Comparison of ENCODE assay signal across 27 cellular contexts in genomic region chr1:31214316-31215082, GRCh38. TPM values are rescaled to one million over a fixed set of nuclear protein-coding genes. Genes with fewer than 3 reads are reported as not detected.
DNase-seq lines count a peak whose midpoint lies in the region; ATAC-seq and TF ChIP-seq lines count a peak whose summit lies in the region.
"Had no signal": no experiment of that assay in that cellular context is flagged by ENCODE, and none has a peak within 500 bp of the region (broad histone marks: within the 10 kb centered on the region; RNA-seq: fewer than 3 reads in every experiment).

No MANE protein-coding gene starts in this region.

- H3K9me3 ChIP-seq in OCI-LY1 (ENCODE audit: low read length) (peaks cover 8% of the 10 kb centered on the region; the same call in 1 of the 2 replicates), neural cell (ENCODE audit: low read length) (no peaks in the 10 kb centered on the region)
- H3K9me3 ChIP-seq: prostate gland, SJSA1 had no signal

- no peak overlapping the region for H3K27ac Mint-ChIP-seq in GM23338
- no peak overlapping the region for H3K27ac Mint-ChIP-seq in Calu3 (ENCODE audit: unreplicated experiment)
- H3K27ac Mint-ChIP-seq: activated naive CD8-positive, alpha-beta T cell treated with anti-CD3 and anti-CD28 coated beads, Interleukin-2, amount 50 U/mL, for 24 hours; activated T-helper 2 cell treated with anti-CD3 and anti-CD28 coated beads, Interferon-gamma antibody, Interleukin-2, Interleukin-4, amounts not matched to agents 10 μg/mL and 5 μg/mL and 100 μg/mL, durations not matched to agents 14 hours and 24 hours and 36 hours; memory B cell; naive thymus-derived CD8-positive, alpha-beta T cell; T-helper 2 cell treated with Interferon-gamma antibody and Interleukin-4, amounts not matched to agents 5 μg/mL and 100 μg/mL, for 36 hours had no signal

- ATAC-seq in GM23338, result peak; percentile 94
- ATAC-seq: activated naive CD8-positive, alpha-beta T cell treated with anti-CD3 and anti-CD28 coated beads, Interleukin-2, amount 50 U/mL, for 24 hours; naive thymus-derived CD8-positive, alpha-beta T cell had no signal

- CTCF ChIA-PET in Calu3 (lab: Charles Lee), result no interaction called here

- H3K27ac ChIP-seq in GM23338 (ENCODE audit: low read depth) (0 out of 2 replicates have a peak overlapping the region, but pooled peaks have one; percentile 56), OCI-LY1 (ENCODE audit: low read depth, low read length, poor library complexity, severe bottlenecking) (no peak overlapping the region), neural cell (ENCODE audit: low read length) (peak overlapping the region; percentile 48)
- H3K27ac ChIP-seq: hepatocyte, HL-60, PC-9, prostate gland, SJSA1, skin epidermis had no signal

- H3K4me2 ChIP-seq in GM23338 (no peak overlapping the region), OCI-LY1 (ENCODE audit: low read length) (no peak overlapping the region), neural cell (ENCODE audit: low read length) (no peak overlapping the region)
- H3K4me2 ChIP-seq: hepatocyte, PC-9 had no signal

- H3K4me1 ChIP-seq in GM23338 (ENCODE audit: insufficient read depth) (peaks cover 10% of the 10 kb centered on the region; the same call in 1 of the 2 replicates), OCI-LY1 (ENCODE audit: insufficient read depth, low read length, severe bottlenecking) (no peaks in the 10 kb centered on the region)
- H3K4me1 ChIP-seq: prostate gland, SJSA1 had no signal

- H4K20me1 ChIP-seq in GM23338 (replicated peaks; ENCODE audit: insufficient read depth), result 0 out of 2 replicates have a peak, but pooled peaks cover 4% of the 10 kb centered on the region
- no peaks in the 10 kb centered on the region for H4K20me1 ChIP-seq in OCI-LY1 (ENCODE audit: insufficient read depth, low read length)
- H4K20me1 ChIP-seq in neural cell (ENCODE audit: insufficient read depth), result no peaks in the 10 kb centered on the region

- intact Hi-C loops in Calu3 (cut with micrococcal nuclease; ENCODE audit: unreplicated experiment), result no loop called here

- TF ChIP-seq CTCF in GM23338 (conservative IDR thresholded peaks at IDR 0.05; ENCODE audit: low read depth in 2 of 2) (peak; percentile 58 to 75), OCI-LY1 (IDR thresholded peaks at IDR 0.05; ENCODE audit: low read length) (peak; percentile 37), neural cell (IDR thresholded peaks at IDR 0.05; ENCODE audit: poor library complexity, severe bottlenecking) (peak; percentile 28), Calu3 (IDR thresholded peaks at IDR 0.05; ENCODE audit: unreplicated experiment) (no peak)

- TF ChIP-seq EP300 in neural cell (conservative IDR thresholded peaks at IDR 0.05; ENCODE audit: poor library complexity, severe bottlenecking), result no peak

- H3K9ac ChIP-seq in OCI-LY1 (ENCODE audit: low read length) (no peak overlapping the region), neural cell (ENCODE audit: low read length) (peak overlapping the region; percentile 17)

- H3K36me3 Mint-ChIP-seq in GM23338 (ENCODE audit: low read depth) (no peaks in the 10 kb centered on the region; the same call in 2 of the 3 replicates), Calu3 (ENCODE audit: insufficient read depth, unreplicated experiment) (no peaks in the 10 kb centered on the region)

- H3K4me1 Mint-ChIP-seq in GM23338 (peaks cover 17% of the 10 kb centered on the region), Calu3 (ENCODE audit: low read depth, unreplicated experiment) (no peaks in the 10 kb centered on the region)
- H3K4me1 Mint-ChIP-seq: activated naive CD8-positive, alpha-beta T cell treated with anti-CD3 and anti-CD28 coated beads, Interleukin-2, amount 50 U/mL, for 24 hours; memory B cell; naive thymus-derived CD8-positive, alpha-beta T cell had no signal

- H3K4me3 ChIP-seq in GM23338 (no peak overlapping the region), OCI-LY1 (ENCODE audit: low read depth, low read length, poor library complexity, severe bottlenecking) (no peak overlapping the region), neural cell (ENCODE audit: low read length) (peak overlapping the region; percentile 7)
- H3K4me3 ChIP-seq: hepatocyte, PC-9, prostate gland, SJSA1, skin epidermis had no signal

- no peaks in the 10 kb centered on the region for H3K9me3 Mint-ChIP-seq in GM23338
- no peaks in the 10 kb centered on the region for H3K9me3 Mint-ChIP-seq in Calu3 (ENCODE audit: low read depth, unreplicated experiment)
- H3K9me3 Mint-ChIP-seq: activated T-helper 2 cell treated with anti-CD3 and anti-CD28 coated beads, Interferon-gamma antibody, Interleukin-2, Interleukin-4, amounts not matched to agents 10 μg/mL and 5 μg/mL and 100 μg/mL, durations not matched to agents 14 hours and 24 hours and 36 hours had no signal

- no peaks in the 10 kb centered on the region for H3K27me3 ChIP-seq in GM23338 (ENCODE audit: insufficient read depth)
- H3K27me3 ChIP-seq in OCI-LY1 (ENCODE audit: insufficient read depth, low read length), result no peaks in the 10 kb centered on the region; the same call in 1 of the 2 replicates
- H3K27me3 ChIP-seq in neural cell (ENCODE audit: insufficient read depth, low read depth, low read length), result no peaks in the 10 kb centered on the region
- H3K27me3 ChIP-seq: hepatocyte, SJSA1 had no signal

- H3K9me2 ChIP-seq in GM23338 (ENCODE audit: insufficient read depth), result no peaks in the 10 kb centered on the region
- no peaks in the 10 kb centered on the region for H3K9me2 ChIP-seq in OCI-LY1 (ENCODE audit: low read depth, low read length)
- no peaks in the 10 kb centered on the region for H3K9me2 ChIP-seq in neural cell (ENCODE audit: insufficient read depth, low read length)

- H3F3A ChIP-seq in GM23338 (replicated peaks; ENCODE audit: low read depth) (0 out of 2 replicates have a peak, but pooled peaks cover 8% of the 10 kb centered on the region), OCI-LY1 (ENCODE audit: insufficient read depth, low read length) (no peaks in the 10 kb centered on the region), neural cell (ENCODE audit: insufficient read depth, low read length, poor library complexity, severe bottlenecking) (no peaks in the 10 kb centered on the region)

- peaks cover 6% of the 10 kb centered on the region for H3K27me3 Mint-ChIP-seq in GM23338 (ENCODE audit: insufficient read depth, low read depth, poor library complexity)
- peaks cover 24% of the 10 kb centered on the region for H3K27me3 Mint-ChIP-seq in Calu3 (ENCODE audit: unreplicated experiment)

- in situ Hi-C loops in KBM-7 (cut with MboI; ENCODE audit: low pct_unique_long_range_greater_than_20kb, low sequenced_read_pairs), result no loop called here

- TF ChIP-seq RAD21 in neural cell (conservative IDR thresholded peaks at IDR 0.05), result no peak

- DNase-seq in GM23338 (ENCODE audit: low spot score) (peak; percentile 89), ecto neural progenitor cell (ENCODE audit: low spot score) (peak; percentile 67), Calu3 (no peak), NCI-H2081 treated with DMSO at 0.1 percent for 48 hours (lab: John Stamatoyannopoulos, UW) (no peak), KBM-7 (no peak), NCI-H1694 treated with DMSO at 0.1 percent for 48 hours (lab: John Stamatoyannopoulos, UW) (no peak)
- DNase-seq: activated naive CD8-positive, alpha-beta T cell treated with anti-CD3 and anti-CD28 coated beads, Interleukin-2, amount 50 U/mL, for 24 hours; effector CD8-positive, alpha-beta T cell; EL; KG1; kidney glomerular epithelial cell; naive thymus-derived CD8-positive, alpha-beta T cell; NCI-H1092; NCI-H2107; NCI-H524 treated with DMSO at 0.1 percent for 48 hours; PC-9; stimulated activated CD4-positive, alpha-beta T cell treated with anti-CD3 and anti-CD28 coated beads, Interleukin-4, amount 100 ng/mL, for 24 hours had no signal

- no peaks in the 10 kb centered on the region; the same call in 1 of the 2 replicates for H3K79me2 ChIP-seq in GM23338 (replicated peaks; ENCODE audit: insufficient read depth)
- H3K79me2 ChIP-seq in OCI-LY1 (ENCODE audit: insufficient read depth, low read length), result no peaks in the 10 kb centered on the region
- H3K79me2 ChIP-seq in neural cell (replicated peaks; ENCODE audit: insufficient read depth, low read length), result no peaks in the 10 kb centered on the region
- H3K79me2 ChIP-seq: hepatocyte had no signal

- H3K36me3 ChIP-seq in GM23338 (ENCODE audit: insufficient read depth) (no peaks in the 10 kb centered on the region), OCI-LY1 (ENCODE audit: insufficient read depth, low read length) (no peaks in the 10 kb centered on the region; the same call in 1 of the 2 replicates), neural cell (ENCODE audit: insufficient read depth, low read length) (no peaks in the 10 kb centered on the region)
- H3K36me3 ChIP-seq: prostate gland, SJSA1 had no signal

- H2AFZ ChIP-seq in GM23338 (no peak overlapping the region), OCI-LY1 (ENCODE audit: low read length) (no peak overlapping the region), neural cell (ENCODE audit: low read depth, low read length) (no peak overlapping the region)
- H2AFZ ChIP-seq: hepatocyte, PC-9 had no signal

- no TSS peak for BruUV-seq in Calu3 (replicated peaks; lab: Mats Ljungman, UMichigan)

- H3K4me3 Mint-ChIP-seq in GM23338 (no peak overlapping the region), Calu3 (ENCODE audit: low read depth, unreplicated experiment) (no peak overlapping the region)
- H3K4me3 Mint-ChIP-seq: activated naive CD8-positive, alpha-beta T cell treated with anti-CD3 and anti-CD28 coated beads, Interleukin-2, amount 50 U/mL, for 24 hours; memory B cell; naive thymus-derived CD8-positive, alpha-beta T cell; T-helper 2 cell treated with Interferon-gamma antibody and Interleukin-4, amounts not matched to agents 5 μg/mL and 100 μg/mL, for 36 hours had no signal

TF ChIP-seq in GM23338, 12 proteins besides CTCF, POLR2A, EP300 and RAD21 (continues in another document):
- TF ChIP-seq NANOG (IDR thresholded peaks at IDR 0.05; ENCODE audit: borderline replicate concordance) (no peak), ZNF114 (CRISPR knock-in tag; IDR thresholded peaks at IDR 0.05) (no peak), ZNF331 (CRISPR knock-in tag; IDR thresholded peaks at IDR 0.05; ENCODE audit: low read depth) (no peak), STAT1 (IDR thresholded peaks at IDR 0.05; ENCODE audit: unreplicated experiment) (no peak)

TF ChIP-seq in neural cell, 6 proteins besides CTCF, POLR2A, EP300 and RAD21 (continues in another document):
- TF ChIP-seq MXI1 (conservative IDR thresholded peaks at IDR 0.05; ENCODE audit: poor library complexity, severe bottlenecking), result no peak
- TF ChIP-seq SMC3 (conservative IDR thresholded peaks at IDR 0.05; ENCODE audit: poor library complexity), result no peak
- TF ChIP-seq TAF1 (IDR thresholded peaks at IDR 0.05; ENCODE audit: low read depth), result no peak
- TF ChIP-seq EZH2 (IDR thresholded peaks at IDR 0.05; ENCODE audit: borderline replicate concordance, insufficient read depth, low read length, poor library complexity, severe bottlenecking), result no peak

RNA-seq across cellular contexts. Expression of gene NKAIN1, which starts 25.2 kb away (rescaled TPM):
- total RNA-seq in GM23338 (2014; rRNA removed; shearing (Covaris generic)), result 38.4 and 56.7 TPM in 2 replicates
- 14.7 and 18.1 TPM in 2 replicates for polyA plus RNA-seq in GM23338 (2016; fragmentation: Nextera tagmentation; extraction: Ambion mirVana)
- polyA plus RNA-seq in neural cell, result 33.4 and 55.3 TPM in 2 replicates
- polyA minus RNA-seq in neural cell, result 52.8 and 54.5 TPM in 2 replicates
- total RNA-seq in Calu3 (2022), result not detected in 2 replicates
- total RNA-seq: activated T-helper 2 cell treated with anti-CD3 and anti-CD28 coated beads, Interferon-gamma antibody, Interleukin-2, Interleukin-4, amounts not matched to agents 10 μg/mL and 5 μg/mL and 100 μg/mL, durations not matched to agents 14 hours and 24 hours and 36 hours; naive thymus-derived CD8-positive, alpha-beta T cell had no signal
- polyA plus RNA-seq: naive thymus-derived CD8-positive, alpha-beta T cell had no signal

Comparison
In these comparisons a context has a peak if more than half of its experiments do, and no peak if none do; other contexts are left out.
1. DNase-seq: peak in GM23338 (single experiment) and ecto neural progenitor cell (single experiment); none in Calu3 (single experiment), NCI-H2081 treated with DMSO at 0.1 percent for 48 hours (single experiment), KBM-7 (single experiment) and NCI-H1694 treated with DMSO at 0.1 percent for 48 hours (single experiment).
2. RNA of gene NKAIN1, which starts 25.2 kb away (total RNA-seq): 38.4 to 56.7 TPM in GM23338; not detected in Calu3; every median in the first group is over 10 times any median in the second.